Comparison of ENCODE assay signal across 11 cellular contexts in the genomic region with DNA sequence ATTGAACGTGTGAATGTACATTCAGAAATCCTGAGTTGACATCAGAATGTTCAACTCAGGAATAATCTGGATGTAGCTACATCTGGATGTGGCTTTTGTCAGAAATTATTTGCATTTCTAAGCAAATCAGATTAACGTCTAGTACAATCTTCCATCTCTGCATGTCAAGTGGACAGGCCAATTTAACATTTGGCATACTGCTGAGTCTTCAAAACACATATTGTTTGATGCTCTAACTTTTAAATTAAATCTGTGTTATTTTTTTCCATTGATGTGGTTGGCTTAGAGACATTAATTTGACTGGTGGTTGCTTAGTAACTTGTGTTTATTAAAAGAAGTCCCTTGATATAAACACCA. TPM values are rescaled to one million over a fixed set of nuclear protein-coding genes. Genes with fewer than 3 reads are reported as not detected.
DNase-seq lines count a peak whose midpoint lies in the region; ATAC-seq and TF ChIP-seq lines count a peak whose summit lies in the region.
"Had no signal": no experiment of that assay in that cellular context is flagged by ENCODE, and none has a peak within 500 bp of the region (broad histone marks: within the 10 kb centered on the region; RNA-seq: fewer than 3 reads in every experiment).

No MANE protein-coding gene starts in this region.

- H3K27me3 ChIP-seq in right atrium auricular region (no peaks in the 10 kb centered on the region), SK-N-SH (ENCODE audit: insufficient read depth) (no peaks in the 10 kb centered on the region), esophagus muscularis mucosa (no peaks in the 10 kb centered on the region)

- H3K27ac Mint-ChIP-seq in type B pancreatic cell = no peak overlapping the region

- H4K20me1 ChIP-seq in SK-N-SH (ENCODE audit: insufficient read depth) = no peaks in the 10 kb centered on the region

- H3K9me2 ChIP-seq in SK-N-SH = no peaks in the 10 kb centered on the region

- H3K36me3 ChIP-seq in right atrium auricular region (no peaks in the 10 kb centered on the region), SK-N-SH (replicated peaks in 1 of 2; ENCODE audit: control insufficient read depth in 1 of 2, insufficient read depth in 2 of 2, low read length in 1 of 2) (no peaks in the 10 kb centered on the region), esophagus muscularis mucosa (no peaks in the 10 kb centered on the region)

- TF ChIP-seq CTCF in right atrium auricular region (IDR thresholded peaks at IDR 0.05) (no peak), SK-N-SH (IDR thresholded peaks at IDR 0.05) (no peak), esophagus muscularis mucosa (IDR thresholded peaks at IDR 0.05) (no peak), type B pancreatic cell (conservative IDR thresholded peaks at IDR 0.05) (no peak)

- H3K36me3 Mint-ChIP-seq in type B pancreatic cell = no peaks in the 10 kb centered on the region

- no peak overlapping the region for H3K4me3 ChIP-seq in right atrium auricular region
- H3K4me3 ChIP-seq in SK-N-SH (ENCODE audit: low read depth in 2 of 2, low read length in 1 of 2) = peak overlapping the region in 1 of 2 experiments; percentile 79; a peak in 2 of 4 replicates
- H3K4me3 ChIP-seq in esophagus muscularis mucosa = no peak overlapping the region
- H3K4me3 ChIP-seq: skin epidermis had no signal

- H3K4me1 Mint-ChIP-seq in type B pancreatic cell (ENCODE audit: unreplicated experiment) = peaks cover 19% of the 10 kb centered on the region

- POLR2A ChIA-PET in SK-N-SH (lab: Yijun Ruan, JAX) = no interaction called here

- H3F3A ChIP-seq in SK-N-SH (replicated peaks; ENCODE audit: insufficient read depth) = peaks cover 45% of the 10 kb centered on the region

- H3K9ac ChIP-seq in SK-N-SH = peak overlapping the region; percentile 84

- CTCF ChIA-PET in SK-N-SH (lab: Yijun Ruan, JAX) = interaction anchor here (1.0 to 1.6 kb wide), 2 partner anchors 49 to 51 kb away, joined by 3 to 4 read pairs; no protein-coding TSS in a partner anchor

- 5% methylated on average over 2 of the region's 2 CpGs for WGBS in SK-N-SH (ENCODE audit: low lambda C conversion rate)
- WGBS in esophagus muscularis mucosa = 37% methylated on average over 2 of the region's 2 CpGs

- H3K9me3 ChIP-seq in right atrium auricular region = no peaks in the 10 kb centered on the region
- no peaks in the 10 kb centered on the region for H3K9me3 ChIP-seq in SK-N-SH
- no peaks in the 10 kb centered on the region for H3K9me3 ChIP-seq in esophagus muscularis mucosa

- no peak for TF ChIP-seq RAD21 in SK-N-SH (IDR thresholded peaks at IDR 0.05; ENCODE audit: low read length)

- H3K4me1 ChIP-seq in right atrium auricular region = peaks cover 0 to 47% of the 10 kb centered on the region in 2 donors
- peaks cover 27 to 59% of the 10 kb centered on the region in 2 experiments for H3K4me1 ChIP-seq in SK-N-SH (ENCODE audit: control insufficient read depth in 1 of 2, insufficient read depth in 2 of 2, low read depth in 1 of 2, low read length in 1 of 2)
- H3K4me1 ChIP-seq in esophagus muscularis mucosa = peaks cover 7 to 51% (median 48%) of the 10 kb centered on the region in 4 donors

- peak overlapping the region; percentile 95 to 96 for H3K27ac ChIP-seq in right atrium auricular region
- peak overlapping the region; percentile 91 to 96 for H3K27ac ChIP-seq in SK-N-SH (ENCODE audit: low read depth in 2 of 2, low read length in 1 of 2)
- peak overlapping the region; percentile 85 to 89 (median 88) for H3K27ac ChIP-seq in esophagus muscularis mucosa (replicated peaks in 1 of 4)

- peak overlapping the region; percentile 40 for H3K4me3 Mint-ChIP-seq in type B pancreatic cell

- TF ChIP-seq EP300 in SK-N-SH (IDR thresholded peaks at IDR 0.05; ENCODE audit: borderline replicate concordance in 1 of 2, low read depth in 1 of 2, low read length in 1 of 2) = peak in 1 of 2 experiments; percentile 69; a peak in 2 of 4 replicates
- TF ChIP-seq EP300 in esophagus muscularis mucosa (IDR thresholded peaks at IDR 0.05) = no peak

- H3K4me2 ChIP-seq in SK-N-SH = peak overlapping the region; percentile 90

- H3K27me3 Mint-ChIP-seq in type B pancreatic cell = peaks cover 12% of the 10 kb centered on the region

- DNase-seq in right atrium auricular region (ENCODE audit: low spot score) (no peak), left ventricle myocardium superior (no peak), SK-N-SH (no peak), esophagus muscularis mucosa (ENCODE audit: extremely low spot score) (no peak), type B pancreatic cell (ENCODE audit: extremely low spot score, unreplicated experiment) (no peak), NCI-H524 treated with DMSO at 0.1 percent for 48 hours (lab: John Stamatoyannopoulos, UW) (no peak)
- DNase-seq: foreskin melanocyte; NK-92 treated with Interleukin-12 subunit alpha and Interleukin-12 subunit beta, amount 100 ng/mL, for 24 hours had no signal

- intact Hi-C loops in left ventricle myocardium superior (cut with micrococcal nuclease) = no loop called here
- intact Hi-C loops in esophagus muscularis mucosa (cut with DNase I) = loop anchor here (5.0 kb wide), 1 partner anchor 49 kb away; no protein-coding TSS in a partner anchor

- no peak for TF ChIP-seq POLR2A in esophagus muscularis mucosa (IDR thresholded peaks at IDR 0.05; ENCODE audit: low read depth)

- H3K79me2 ChIP-seq in SK-N-SH (ENCODE audit: insufficient read depth) = peaks cover 73% of the 10 kb centered on the region

- 0 out of 2 replicates have a peak overlapping the region, but pooled peaks have one; percentile 36 for H2AFZ ChIP-seq in SK-N-SH (ENCODE audit: low read depth)

- H3K9me3 Mint-ChIP-seq in type B pancreatic cell = no peaks in the 10 kb centered on the region

- no peak for ATAC-seq in left ventricle myocardium superior
- no peak for ATAC-seq in GM19467 (IDR thresholded peaks at IDR 0.05; ENCODE audit: unreplicated experiment)
- ATAC-seq in HG03571 (IDR thresholded peaks at IDR 0.05; ENCODE audit: unreplicated experiment) = no peak

TF ChIP-seq in SK-N-SH, 30 proteins besides CTCF, POLR2A, EP300 and RAD21 (continues in another document):
- no peak for TF ChIP-seq MEF2A (IDR thresholded peaks at IDR 0.05; ENCODE audit: borderline replicate concordance, low read depth)
- peak; percentile 43; the same call in 1 of the 2 replicates for TF ChIP-seq POLR2AphosphoS5 (IDR thresholded peaks at IDR 0.05; ENCODE audit: low read depth, low read length)
- TF ChIP-seq JUND (IDR thresholded peaks at IDR 0.05) = 0 out of 2 replicates have a peak, but pooled peaks have one; percentile 16
- TF ChIP-seq, protein P1, sequence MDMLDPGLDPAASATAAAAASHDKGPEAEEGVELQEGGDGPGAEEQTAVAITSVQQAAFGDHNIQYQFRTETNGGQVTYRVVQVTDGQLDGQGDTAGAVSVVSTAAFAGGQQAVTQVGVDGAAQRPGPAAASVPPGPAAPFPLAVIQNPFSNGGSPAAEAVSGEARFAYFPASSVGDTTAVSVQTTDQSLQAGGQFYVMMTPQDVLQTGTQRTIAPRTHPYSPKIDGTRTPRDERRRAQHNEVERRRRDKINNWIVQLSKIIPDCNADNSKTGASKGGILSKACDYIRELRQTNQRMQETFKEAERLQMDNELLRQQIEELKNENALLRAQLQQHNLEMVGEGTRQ (IDR thresholded peaks at IDR 0.05; ENCODE audit: borderline replicate concordance, low read depth, low read length) = no peak
- no peak for TF ChIP-seq REST (IDR thresholded peaks at IDR 0.05; ENCODE audit: low read depth, low read length)
- TF ChIP-seq FOXM1 (IDR thresholded peaks at IDR 0.05; ENCODE audit: low read depth) = no peak
- peak; percentile 56 for TF ChIP-seq TCF12 (IDR thresholded peaks at IDR 0.05)
- TF ChIP-seq GATA2 (CRISPR knock-in tag; IDR thresholded peaks at IDR 0.05) = peak; percentile 20; the same call in 1 of the 2 replicates

RNA-seq across cellular contexts. Expression of gene STAMBPL1, which starts 3.4 kb away (rescaled TPM):
- total RNA-seq in right atrium auricular region (10 to 100 TPM in 1 of 2 donors, 1 to 10 TPM in 1; 8.8 to 13.8 TPM), left ventricle myocardium superior (2.4 TPM), esophagus muscularis mucosa (10 to 100 TPM in 3 of 4 donors, 1 to 10 TPM in 1; 8.6 to 27.4 (median 14.7) TPM), type B pancreatic cell (ENCODE audit: low replicate concordance) (5.9 and 8.4 TPM in 2 replicates)
- 25.1 and 32.6 TPM in 2 replicates for polyA plus RNA-seq in SK-N-SH (2012; rRNA removed)
- 26.1 and 26.3 TPM in 2 replicates for polyA plus RNA-seq in SK-N-SH (2012; cell fraction: cytosol; rRNA removed)
- 44.5 and 93.2 TPM in 2 replicates for polyA plus RNA-seq in SK-N-SH (2012; cell fraction: nucleus; rRNA removed)

RNA-seq across cellular contexts. Expression of gene ANKRD22, which starts 31.8 kb away (rescaled TPM):
- total RNA-seq in right atrium auricular region (not detected), left ventricle myocardium superior (not detected), esophagus muscularis mucosa (not detected), type B pancreatic cell (ENCODE audit: low replicate concordance) (2.9 and 8.4 TPM in 2 replicates)
- 0.15 TPM in 2 replicates for polyA plus RNA-seq in SK-N-SH (2012; rRNA removed)
- 0.13 and 0.30 TPM in 2 replicates for polyA plus RNA-seq in SK-N-SH (2012; cell fraction: cytosol; rRNA removed)
- polyA plus RNA-seq in SK-N-SH (2012; cell fraction: nucleus; rRNA removed) = 0.05 TPM in 1 of 2 replicates, not detected in the other
